ENCODE assay signal across 10 cellular contexts in the genomic region with DNA sequence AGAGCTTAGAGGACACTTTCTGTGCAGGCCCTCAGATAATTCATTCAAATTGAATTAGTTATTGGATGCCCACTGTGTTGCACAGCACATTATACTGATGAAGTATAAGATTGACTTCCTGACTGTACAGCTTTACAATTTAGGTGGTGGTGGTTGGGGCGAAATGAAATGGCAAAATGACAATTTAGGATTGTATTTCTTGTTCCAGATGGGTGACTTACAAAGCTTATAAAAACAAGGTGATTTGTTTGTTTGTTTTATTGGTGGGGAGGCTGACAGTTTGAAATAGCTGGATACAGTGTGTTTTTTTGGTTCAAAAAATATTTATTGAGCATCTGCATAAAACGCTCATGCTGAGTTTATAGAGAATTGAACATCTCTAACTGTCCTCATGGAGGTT. TPM values are rescaled to one million over a fixed set of nuclear protein-coding genes. Genes with fewer than 3 reads are reported as not detected.
DNase-seq lines count a peak whose midpoint lies in the region; ATAC-seq, FAIRE-seq and TF ChIP-seq lines count a peak whose summit lies in the region.
"Had no signal": no experiment of that assay in that cellular context is flagged by ENCODE, and none has a peak within 500 bp of the region (broad histone marks: within the 10 kb centered on the region; RNA-seq: fewer than 3 reads in every experiment).

No MANE protein-coding gene starts in this region.

- no peak overlapping the region for H2AFZ ChIP-seq in GM23248

- CTCF ChIA-PET in A549 (lab: Yijun Ruan, JAX): interaction anchor here (1.0 to 1.6 kb wide), 4 partner anchors 8 to 37 kb away, joined by 3 to 5 read pairs (median 4); partner anchors contain the start of gene ZNF18

- DNase-seq in A549 (ENCODE audit: low read depth in 1 of 2, low spot score in 1 of 2): no peak
- no peak for DNase-seq in GM23248
- DNase-seq in activated T-helper 1 cell treated with anti-CD3 and anti-CD28 coated beads, Interleukin-12 subunit alpha, Interleukin-12 subunit beta, Interleukin-2, Interleukin-4 antibody, amounts not matched to agents 30 ng/mL and 10 ng/mL and 1 ng/mL, durations not matched to agents 14 hours and 24 hours and 36 hours (ENCODE audit: low spot score): no peak
- DNase-seq in kidney: no peak
- no peak for DNase-seq in T1000 (lab: John Stamatoyannopoulos, UW)
- no peak for DNase-seq in activated gamma-delta T cell (lab: John Stamatoyannopoulos, UW)
- DNase-seq in NOMO-1 (lab: John Stamatoyannopoulos, UW; ENCODE audit: unreplicated experiment in 2 of 2): no peak
- DNase-seq: DMS153 had no signal

- no peak for TF ChIP-seq POLR2A in A549 (IDR thresholded peaks at IDR 0.05; ENCODE audit: low read length)

- H3K4me2 ChIP-seq in A549 (peak overlapping the region; percentile 95), GM23248 (ENCODE audit: unreplicated experiment) (peak overlapping the region; percentile 81)

- H3K27me3 ChIP-seq in GM23248 (replicated peaks; ENCODE audit: insufficient read depth): no peaks in the 10 kb centered on the region

- in situ Hi-C loops in GM23248 (cut with MboI): no loop called here

- POLR2A ChIA-PET in A549 (lab: Yijun Ruan, JAX): interaction anchor here (1.0 to 10.2 kb wide), 2 partner anchors 9 to 24 kb away, joined by 3 to 217 read pairs; partner anchors contain the start of gene ZNF18

- H3K36me3 Mint-ChIP-seq in activated T-helper 1 cell treated with anti-CD3 and anti-CD28 coated beads, Interleukin-12 subunit alpha, Interleukin-12 subunit beta, Interleukin-2, Interleukin-4 antibody, amounts not matched to agents 30 ng/mL and 10 ng/mL and 1 ng/mL, durations not matched to agents 14 hours and 24 hours and 36 hours (ENCODE audit: low read depth): no peaks in the 10 kb centered on the region

- no peak overlapping the region for H3K27ac Mint-ChIP-seq in activated T-helper 1 cell treated with anti-CD3 and anti-CD28 coated beads, Interleukin-12 subunit alpha, Interleukin-12 subunit beta, Interleukin-2, Interleukin-4 antibody, amounts not matched to agents 30 ng/mL and 10 ng/mL and 1 ng/mL, durations not matched to agents 14 hours and 24 hours and 36 hours

- H3K27me3 Mint-ChIP-seq in activated T-helper 1 cell treated with anti-CD3 and anti-CD28 coated beads, Interleukin-12 subunit alpha, Interleukin-12 subunit beta, Interleukin-2, Interleukin-4 antibody, amounts not matched to agents 30 ng/mL and 10 ng/mL and 1 ng/mL, durations not matched to agents 14 hours and 24 hours and 36 hours (ENCODE audit: insufficient read depth): peaks cover 15% of the 10 kb centered on the region

- peak overlapping the region; percentile 77 for H3K4me3 Mint-ChIP-seq in activated T-helper 1 cell treated with anti-CD3 and anti-CD28 coated beads, Interleukin-12 subunit alpha, Interleukin-12 subunit beta, Interleukin-2, Interleukin-4 antibody, amounts not matched to agents 30 ng/mL and 10 ng/mL and 1 ng/mL, durations not matched to agents 14 hours and 24 hours and 36 hours

- peaks cover 61% of the 10 kb centered on the region for H3K79me2 ChIP-seq in GM23248 (ENCODE audit: insufficient read depth)

- H3K9me3 ChIP-seq in A549 (no peaks in the 10 kb centered on the region), GM23248 (ENCODE audit: low read depth) (no peaks in the 10 kb centered on the region), kidney (ENCODE audit: control insufficient read depth in 1 of 2, low read length in 2 of 2) (no peaks in the 10 kb centered on the region)

- H3K9me3 Mint-ChIP-seq in activated T-helper 1 cell treated with anti-CD3 and anti-CD28 coated beads, Interleukin-12 subunit alpha, Interleukin-12 subunit beta, Interleukin-2, Interleukin-4 antibody, amounts not matched to agents 30 ng/mL and 10 ng/mL and 1 ng/mL, durations not matched to agents 14 hours and 24 hours and 36 hours: no peaks in the 10 kb centered on the region

- H3K4me3 ChIP-seq in A549 (peak overlapping the region; percentile 93; the same call in 2 of the 3 replicates), GM23248 (peak overlapping the region; percentile 75), kidney (ENCODE audit: low read length in 2 of 2) (peak overlapping the region; percentile 28 to 67)

- no peaks in the 10 kb centered on the region for H3K9me2 ChIP-seq in GM23248 (ENCODE audit: insufficient read depth)

- TF ChIP-seq RAD21 in A549 (conservative IDR thresholded peaks at IDR 0.05 in 1 of 2, IDR thresholded peaks at IDR 0.05 in 1 of 2): no peak

- WGBS in A549 (ENCODE audit: missing lambda C conversion rate): 85% methylated on average over 2 of the region's 2 CpGs
- WGBS in GM23248 (ENCODE audit: low coverage in 1 of 2, low lambda C conversion rate in 2 of 2, missing lambda C conversion rate in 2 of 2), 2 experiments: 60 to 74% methylated on average over 2 of the region's 2 CpGs

- no peaks in the 10 kb centered on the region for H3K36me3 ChIP-seq in GM23248 (ENCODE audit: low read depth)
- no peaks in the 10 kb centered on the region for H3K36me3 ChIP-seq in kidney (ENCODE audit: control insufficient read depth in 1 of 2, insufficient read depth in 2 of 2, low read length in 2 of 2)

- TF ChIP-seq CTCF in A549 (IDR thresholded peaks at IDR 0.05) (no peak), kidney (IDR thresholded peaks at IDR 0.05; ENCODE audit: borderline replicate concordance, extremely low read depth, insufficient read depth) (no peak)

- ATAC-seq in A549: no peak
- ATAC-seq in GM18861 (IDR thresholded peaks at IDR 0.05; ENCODE audit: unreplicated experiment): no peak
- ATAC-seq: esophagus mucosa had no signal

- TF ChIP-seq EP300 in A549 (IDR thresholded peaks at IDR 0.05): no peak

- peak overlapping the region; percentile 92; the same call in 1 of the 2 replicates for H3K9ac ChIP-seq in GM23248
- no peak overlapping the region for H3K9ac ChIP-seq in kidney (ENCODE audit: low read length in 2 of 2)

- H3K4me1 Mint-ChIP-seq in activated T-helper 1 cell treated with anti-CD3 and anti-CD28 coated beads, Interleukin-12 subunit alpha, Interleukin-12 subunit beta, Interleukin-2, Interleukin-4 antibody, amounts not matched to agents 30 ng/mL and 10 ng/mL and 1 ng/mL, durations not matched to agents 14 hours and 24 hours and 36 hours (ENCODE audit: low read depth): peaks cover 44% of the 10 kb centered on the region

- FAIRE-seq in A549 (lab: Jason Lieb, UNC) (no peak), kidney (lab: Jason Lieb, UNC) (no peak)

- peaks cover 16% of the 10 kb centered on the region; the same call in 1 of the 2 replicates for H3F3A ChIP-seq in GM23248 (ENCODE audit: insufficient read depth)

- H3K4me1 ChIP-seq in A549 (peaks cover 44% of the 10 kb centered on the region), GM23248 (ENCODE audit: insufficient read depth) (peaks cover 33% of the 10 kb centered on the region), kidney (ENCODE audit: control insufficient read depth in 1 of 2, insufficient read depth in 1 of 2, low read depth in 1 of 2, low read length in 2 of 2) (peaks cover 13 to 17% of the 10 kb centered on the region in 2 donors)

- H4K20me1 ChIP-seq in GM23248 (ENCODE audit: insufficient read depth): peaks cover 15% of the 10 kb centered on the region

- H3K27ac ChIP-seq in A549 (no peak overlapping the region), GM23248 (no peak overlapping the region), kidney (ENCODE audit: low read depth in 2 of 2, low read length in 2 of 2) (no peak overlapping the region)

- intact Hi-C loops in activated T-helper 1 cell treated with anti-CD3 and anti-CD28 coated beads, Interleukin-12 subunit alpha, Interleukin-12 subunit beta, Interleukin-2, Interleukin-4 antibody, amounts not matched to agents 30 ng/mL and 10 ng/mL and 1 ng/mL, durations not matched to agents 14 hours and 24 hours and 36 hours (cut with micrococcal nuclease): no loop called here
- intact Hi-C loops in kidney (cut with DNase I): no loop called here

TF ChIP-seq in A549, 52 proteins besides CTCF, POLR2A, EP300 and RAD21 (continues in another document):
- no peak for TF ChIP-seq ZNF302 (CRISPR knock-in tag; IDR thresholded peaks at IDR 0.05)
- no peak for TF ChIP-seq HOXA7 (CRISPR knock-in tag; IDR thresholded peaks at IDR 0.05)
- TF ChIP-seq, protein P1, sequence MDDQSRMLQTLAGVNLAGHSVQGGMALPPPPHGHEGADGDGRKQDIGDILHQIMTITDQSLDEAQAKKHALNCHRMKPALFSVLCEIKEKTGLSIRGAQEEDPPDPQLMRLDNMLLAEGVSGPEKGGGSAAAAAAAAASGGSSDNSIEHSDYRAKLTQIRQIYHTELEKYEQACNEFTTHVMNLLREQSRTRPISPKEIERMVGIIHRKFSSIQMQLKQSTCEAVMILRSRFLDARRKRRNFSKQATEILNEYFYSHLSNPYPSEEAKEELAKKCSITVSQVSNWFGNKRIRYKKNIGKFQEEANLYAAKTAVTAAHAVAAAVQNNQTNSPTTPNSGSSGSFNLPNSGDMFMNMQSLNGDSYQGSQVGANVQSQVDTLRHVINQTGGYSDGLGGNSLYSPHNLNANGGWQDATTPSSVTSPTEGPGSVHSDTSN (IDR thresholded peaks at IDR 0.05): no peak

RNA-seq across cellular contexts. Expression of gene MAP2K4, which starts 1.6 kb away (rescaled TPM):
- polyA plus RNA-seq in A549 (2011; rRNA removed) (47.7 and 49.7 TPM in 2 replicates), A549 (2017; fragmentation: RNase III; extraction: RNeasy Plus Mini Kit Qiagen cat#74134 plus additional on column Dnase treatment) (27.9 to 30.5 TPM (median 28.9 TPM) in 3 replicates), GM23248 (2016; fragmentation: Nextera tagmentation; extraction: Ambion mirVana) (21.2 and 24.5 TPM in 2 replicates), kidney (ENCODE audit: insufficient read depth, low read depth, low replicate concordance) (14.2 TPM)
- 10.9 and 12.8 TPM in 2 replicates for polyA plus RNA-seq in A549 (2012; cell fraction: cytosol; rRNA removed)
- polyA plus RNA-seq in A549 (2012; cell fraction: nucleus; rRNA removed): 6.8 and 9.6 TPM in 2 replicates
- 30.0 TPM in 2 replicates for polyA minus RNA-seq in A549 (2011; rRNA and poly(A)+ RNA removed)
- total RNA-seq in GM23248 (2014; rRNA removed; shearing (Covaris generic)): 34.5 and 47.8 TPM in 2 replicates
- 33.3 and 34.7 TPM in 2 replicates for total RNA-seq in activated T-helper 1 cell treated with anti-CD3 and anti-CD28 coated beads, Interleukin-12 subunit alpha, Interleukin-12 subunit beta, Interleukin-2, Interleukin-4 antibody, amounts not matched to agents 30 ng/mL and 10 ng/mL and 1 ng/mL, durations not matched to agents 14 hours and 24 hours and 36 hours
- total RNA-seq in kidney: 36.1 TPM

RNA-seq across cellular contexts. Expression of gene ZNF18, which starts 25.0 kb away (rescaled TPM):
- polyA plus RNA-seq in A549 (2011; rRNA removed): 12.3 and 12.6 TPM in 2 replicates
- polyA plus RNA-seq in A549 (2012; cell fraction: cytosol; rRNA removed): 2.8 and 3.4 TPM in 2 replicates
- 3.5 and 5.6 TPM in 2 replicates for polyA plus RNA-seq in A549 (2012; cell fraction: nucleus; rRNA removed)
- polyA plus RNA-seq in A549 (2017; fragmentation: RNase III; extraction: RNeasy Plus Mini Kit Qiagen cat#74134 plus additional on column Dnase treatment): 5.0 to 5.6 TPM (median 5.1 TPM) in 3 replicates
- polyA minus RNA-seq in A549 (2011; rRNA and poly(A)+ RNA removed): 9.1 and 9.7 TPM in 2 replicates
- 5.7 and 11.3 TPM in 2 replicates for total RNA-seq in GM23248 (2014; rRNA removed; shearing (Covaris generic))
- polyA plus RNA-seq in GM23248 (2016; fragmentation: Nextera tagmentation; extraction: Ambion mirVana): 7.3 and 7.9 TPM in 2 replicates
- 7.7 and 11.0 TPM in 2 replicates for total RNA-seq in activated T-helper 1 cell treated with anti-CD3 and anti-CD28 coated beads, Interleukin-12 subunit alpha, Interleukin-12 subunit beta, Interleukin-2, Interleukin-4 antibody, amounts not matched to agents 30 ng/mL and 10 ng/mL and 1 ng/mL, durations not matched to agents 14 hours and 24 hours and 36 hours
- total RNA-seq in kidney: 8.2 TPM
- polyA plus RNA-seq in kidney (ENCODE audit: insufficient read depth, low read depth, low replicate concordance): 5.1 TPM
